8 cellular contexts compared by ENCODE assay signal in genomic region chr10:132001238-132001977, GRCh38. TPM values are rescaled to one million over a fixed set of nuclear protein-coding genes. Genes with fewer than 3 reads are reported as not detected.
A peak's percentile ranks its signal among the peaks of the same experiment; 100 is the strongest.
DNase-seq lines count a peak whose midpoint lies in the region; ATAC-seq and TF ChIP-seq lines count a peak whose summit lies in the region.

No MANE protein-coding gene starts in this region.

- H3K4me2 ChIP-seq in neuronal stem cell (ENCODE audit: insufficient read depth, low read length, poor library complexity, severe bottlenecking), result no peak overlapping the region

- no peak overlapping the region for H3K27ac ChIP-seq in neuronal stem cell (replicated peaks; ENCODE audit: low read length)

- no peak overlapping the region for H2BK5ac ChIP-seq in neuronal stem cell (ENCODE audit: low read length)

- peak overlapping the region; percentile 35 for H3K18ac ChIP-seq in neuronal stem cell (ENCODE audit: low read length)

- TF ChIP-seq CTCF in LNCaP clone FGC (IDR thresholded peaks at IDR 0.05; ENCODE audit: control insufficient read depth, extremely low read depth, insufficient read depth), result peak; percentile 74

- H4K91ac ChIP-seq in neuronal stem cell (ENCODE audit: low read depth, low read length, poor library complexity), result no peak overlapping the region

- H3K36me3 ChIP-seq in neuronal stem cell (replicated peaks in 1 of 2; ENCODE audit: control insufficient read depth in 2 of 2, insufficient read depth in 2 of 2, low read length in 2 of 2), result no peaks in the 10 kb centered on the region

- H2AK5ac ChIP-seq in neuronal stem cell (ENCODE audit: low read depth, low read length), result no peak overlapping the region

- no peak overlapping the region for H2BK120ac ChIP-seq in neuronal stem cell (ENCODE audit: low read depth, low read length)

- H3K4me3 ChIP-seq in LNCaP clone FGC (ENCODE audit: low read depth, low read length), result no peak overlapping the region
- H3K4me3 ChIP-seq in neuronal stem cell (ENCODE audit: low read length in 2 of 2), result no peak overlapping the region

- H3K27me3 Mint-ChIP-seq in stimulated activated memory B cell treated with anti-CD40 and anti-IgM and Interleukin-4, amounts not matched to agents 10 μg/mL and 1 μg/mL and 100 μg/mL, for 72 hours, result peaks cover 20% of the 10 kb centered on the region

- no peak overlapping the region for H3K27ac Mint-ChIP-seq in stimulated activated memory B cell treated with anti-CD40 and anti-IgM and Interleukin-4, amounts not matched to agents 10 μg/mL and 1 μg/mL and 100 μg/mL, for 72 hours

- H3K4me1 Mint-ChIP-seq in stimulated activated memory B cell treated with anti-CD40 and anti-IgM and Interleukin-4, amounts not matched to agents 10 μg/mL and 1 μg/mL and 100 μg/mL, for 72 hours, result peaks cover 6% of the 10 kb centered on the region

- no peak overlapping the region for H3K14ac ChIP-seq in neuronal stem cell (ENCODE audit: low read length)

- no peak overlapping the region for H2BK15ac ChIP-seq in neuronal stem cell (ENCODE audit: low read length)

- WGBS in neuronal stem cell (ENCODE audit: extremely low coverage in 2 of 2, insufficient read length in 2 of 2, insufficient replicate concordance in 1 of 2), 2 donors, result no CpG with 5 or more reads among the region's 15 CpGs

- H2BK12ac ChIP-seq in neuronal stem cell (ENCODE audit: low read length), result peak overlapping the region; percentile 63

- H3K27me3 ChIP-seq in neuronal stem cell (ENCODE audit: control insufficient read depth in 3 of 3, insufficient read depth in 3 of 3, low read depth in 1 of 3, low read length in 3 of 3), result peaks cover 0 to 6% (median 2%) of the 10 kb centered on the region in 3 experiments

- H3K9me3 Mint-ChIP-seq in stimulated activated memory B cell treated with anti-CD40 and anti-IgM and Interleukin-4, amounts not matched to agents 10 μg/mL and 1 μg/mL and 100 μg/mL, for 72 hours, result peaks cover 3% of the 10 kb centered on the region

- peak overlapping the region; percentile 41 for H2AFZ ChIP-seq in neuronal stem cell (ENCODE audit: low read length)

- peaks cover 3% of the 10 kb centered on the region for H3K36me3 Mint-ChIP-seq in stimulated activated memory B cell treated with anti-CD40 and anti-IgM and Interleukin-4, amounts not matched to agents 10 μg/mL and 1 μg/mL and 100 μg/mL, for 72 hours

- no peak overlapping the region for H3K4me3 Mint-ChIP-seq in stimulated activated memory B cell treated with anti-CD40 and anti-IgM and Interleukin-4, amounts not matched to agents 10 μg/mL and 1 μg/mL and 100 μg/mL, for 72 hours

- ATAC-seq in stimulated activated memory B cell treated with anti-CD40 and anti-IgM and Interleukin-4, amounts not matched to agents 10 μg/mL and 1 μg/mL and 100 μg/mL, for 72 hours, result no peak
- ATAC-seq in HG03520 (IDR thresholded peaks at IDR 0.05; ENCODE audit: unreplicated experiment), result no peak

- peak overlapping the region; percentile 26 for H3K23ac ChIP-seq in neuronal stem cell (ENCODE audit: low read depth, low read length, poor library complexity)

- H3K4ac ChIP-seq in neuronal stem cell (ENCODE audit: low read length), result no peak overlapping the region

- H3K9ac ChIP-seq in neuronal stem cell (ENCODE audit: low read depth, low read length, poor library complexity), result no peak overlapping the region

- DNase-seq in NCI-H748 (lab: John Stamatoyannopoulos, UW; ENCODE audit: unreplicated experiment) (peak; percentile 49), NCI-H748 treated with DMSO at 0.1 percent for 48 hours (lab: John Stamatoyannopoulos, UW) (no peak), LNCaP clone FGC (ENCODE audit: low read depth) (no peak), amniotic epithelial cell (ENCODE audit: low read depth) (peak; percentile 60), neuronal stem cell (ENCODE audit: low spot score) (no peak), retina (no peak)

- peaks cover 2% of the 10 kb centered on the region for H3K79me1 ChIP-seq in neuronal stem cell (ENCODE audit: low read depth, low read length)

- no peaks in the 10 kb centered on the region for H3K9me3 ChIP-seq in neuronal stem cell (replicated peaks in 1 of 2; ENCODE audit: control insufficient read depth in 2 of 2, insufficient read depth in 1 of 2, low read depth in 1 of 2, low read length in 2 of 2)

- no peak overlapping the region for H4K8ac ChIP-seq in neuronal stem cell (ENCODE audit: low read depth, low read length)

- H3K4me1 ChIP-seq in neuronal stem cell (ENCODE audit: control insufficient read depth in 2 of 2, insufficient read depth in 1 of 2, low read depth in 1 of 2, low read length in 2 of 2), result peaks cover 7 to 10% of the 10 kb centered on the region in 2 donors

RNA-seq across cellular contexts. Expression of gene BNIP3, which starts 19.7 kb away (rescaled TPM):
- polyA plus RNA-seq in neuronal stem cell (2013, experiment 1 of 2), result 22.1 TPM
- polyA plus RNA-seq in neuronal stem cell (2013, experiment 2 of 2), result 22.3 TPM

Comparison
In these comparisons a context has a peak if more than half of its experiments do, and no peak if none do; other contexts are left out.
1. DNase-seq: peak in NCI-H748 (single experiment) and amniotic epithelial cell (single experiment); none in NCI-H748 treated with DMSO at 0.1 percent for 48 hours (single experiment), LNCaP clone FGC (single experiment), neuronal stem cell (single experiment) and retina (single experiment).